1 cellular context compared by ENCODE assay signal in genomic region chr2:157194097-157194688, GRCh38.
TF ChIP-seq lines count a peak whose summit lies in the region.

No MANE protein-coding gene starts in this region.

TF ChIP-seq in HCT116, 20 proteins besides CTCF, POLR2A, EP300 and RAD21:
- TF ChIP-seq, protein P1, sequence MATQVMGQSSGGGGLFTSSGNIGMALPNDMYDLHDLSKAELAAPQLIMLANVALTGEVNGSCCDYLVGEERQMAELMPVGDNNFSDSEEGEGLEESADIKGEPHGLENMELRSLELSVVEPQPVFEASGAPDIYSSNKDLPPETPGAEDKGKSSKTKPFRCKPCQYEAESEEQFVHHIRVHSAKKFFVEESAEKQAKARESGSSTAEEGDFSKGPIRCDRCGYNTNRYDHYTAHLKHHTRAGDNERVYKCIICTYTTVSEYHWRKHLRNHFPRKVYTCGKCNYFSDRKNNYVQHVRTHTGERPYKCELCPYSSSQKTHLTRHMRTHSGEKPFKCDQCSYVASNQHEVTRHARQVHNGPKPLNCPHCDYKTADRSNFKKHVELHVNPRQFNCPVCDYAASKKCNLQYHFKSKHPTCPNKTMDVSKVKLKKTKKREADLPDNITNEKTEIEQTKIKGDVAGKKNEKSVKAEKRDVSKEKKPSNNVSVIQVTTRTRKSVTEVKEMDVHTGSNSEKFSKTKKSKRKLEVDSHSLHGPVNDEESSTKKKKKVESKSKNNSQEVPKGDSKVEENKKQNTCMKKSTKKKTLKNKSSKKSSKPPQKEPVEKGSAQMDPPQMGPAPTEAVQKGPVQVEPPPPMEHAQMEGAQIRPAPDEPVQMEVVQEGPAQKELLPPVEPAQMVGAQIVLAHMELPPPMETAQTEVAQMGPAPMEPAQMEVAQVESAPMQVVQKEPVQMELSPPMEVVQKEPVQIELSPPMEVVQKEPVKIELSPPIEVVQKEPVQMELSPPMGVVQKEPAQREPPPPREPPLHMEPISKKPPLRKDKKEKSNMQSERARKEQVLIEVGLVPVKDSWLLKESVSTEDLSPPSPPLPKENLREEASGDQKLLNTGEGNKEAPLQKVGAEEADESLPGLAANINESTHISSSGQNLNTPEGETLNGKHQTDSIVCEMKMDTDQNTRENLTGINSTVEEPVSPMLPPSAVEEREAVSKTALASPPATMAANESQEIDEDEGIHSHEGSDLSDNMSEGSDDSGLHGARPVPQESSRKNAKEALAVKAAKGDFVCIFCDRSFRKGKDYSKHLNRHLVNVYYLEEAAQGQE (IDR thresholded peaks at IDR 0.05; ENCODE audit: low read depth), result no peak
- TF ChIP-seq POLR2AphosphoS5 (IDR thresholded peaks at IDR 0.05; ENCODE audit: low read depth, low read length), result no peak
- peak; percentile 24 for TF ChIP-seq YY1 (IDR thresholded peaks at IDR 0.05; ENCODE audit: extremely low read depth, insufficient replicate concordance, low read depth, low read length)
- TF ChIP-seq CEBPB (IDR thresholded peaks at IDR 0.05; ENCODE audit: low read depth), result no peak
- no peak for TF ChIP-seq TCF7L2 (IDR thresholded peaks at IDR 0.05; ENCODE audit: borderline replicate concordance, extremely low read depth, insufficient read depth, insufficient read length)
- TF ChIP-seq SP1 (IDR thresholded peaks at IDR 0.05; ENCODE audit: low read depth), result no peak
